Comparison of ENCODE assay signal across 8 cellular contexts in the genomic region with DNA sequence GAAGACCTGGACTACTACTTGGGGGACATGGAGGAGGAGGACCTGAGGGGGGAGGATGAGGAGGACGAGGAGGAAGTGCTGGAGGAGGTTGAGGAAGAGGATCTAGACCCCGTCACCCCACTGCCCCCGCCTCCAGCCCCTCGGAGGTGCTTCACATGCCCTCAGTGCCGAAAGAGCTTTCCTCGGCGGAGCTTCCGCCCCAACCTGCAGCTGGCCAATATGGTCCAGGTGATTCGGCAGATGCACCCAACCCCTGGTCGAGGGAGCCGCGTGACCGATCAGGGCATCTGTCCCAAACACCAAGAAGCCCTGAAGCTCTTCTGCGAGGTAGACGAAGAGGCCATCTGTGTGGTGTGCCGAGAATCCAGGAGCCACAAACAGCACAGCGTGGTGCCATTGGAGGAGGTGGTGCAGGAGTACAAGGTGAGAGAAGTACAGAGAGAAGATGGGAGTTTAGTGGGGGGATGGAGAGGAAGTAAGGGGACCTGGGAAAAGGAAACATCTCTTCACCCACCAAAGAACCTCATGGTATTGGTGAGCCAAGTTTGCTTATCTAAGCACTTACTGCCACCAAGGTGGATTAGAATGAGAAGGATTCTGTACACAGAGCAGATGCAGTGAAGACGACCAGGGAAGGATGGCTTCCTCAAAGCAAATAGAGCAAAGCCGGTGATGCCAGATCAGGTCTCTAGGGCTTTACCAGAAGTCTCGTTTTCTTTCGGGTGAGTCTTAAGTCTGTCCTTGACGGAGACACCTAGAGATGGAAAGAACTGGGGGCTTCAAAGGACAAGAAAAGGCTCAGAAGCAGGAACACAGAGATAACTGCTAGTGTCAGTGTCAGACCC. TPM values are rescaled to one million over a fixed set of nuclear protein-coding genes. Genes with fewer than 3 reads are reported as not detected.
DNase-seq lines count a peak whose midpoint lies in the region; ATAC-seq and TF ChIP-seq lines count a peak whose summit lies in the region.

No MANE protein-coding gene starts in this region.

- CTCF ChIA-PET in A673 (lab: Charles Lee) (no interaction called here), MCF 10A (lab: Yijun Ruan, JAX) (interaction anchor here (0.6 to 2.0 kb wide), 4 partner anchors 10 to 36 kb away, joined by 3 to 8 read pairs (median 6); partner anchors contain the start of gene TRIM52)

- no TSS peak for BruUV-seq in A673 (replicated peaks; lab: Mats Ljungman, UMichigan)
- BruUV-seq in MCF 10A (replicated peaks; lab: Mats Ljungman, UMichigan), result no TSS peak

- H3K4me3 ChIP-seq in A673 (ENCODE audit: low read depth, low read length, poor library complexity, severe bottlenecking) (peak overlapping the region; percentile 83), mucosa of descending colon (no peak overlapping the region)
- peak overlapping the region; percentile 95 for H3K4me3 ChIP-seq in Jurkat, Clone E6-1 (ENCODE audit: low read length)

- H3K4me1 Mint-ChIP-seq in MCF 10A (ENCODE audit: insufficient read depth, unreplicated experiment), result peaks cover 25% of the 10 kb centered on the region

- no peaks in the 10 kb centered on the region for H3K27me3 ChIP-seq in A673 (replicated peaks; ENCODE audit: insufficient read depth, low read depth, low read length, poor library complexity)

- DNase-seq in A673 (ENCODE audit: low spot score) (no peak), MCF 10A (ENCODE audit: unreplicated experiment) (no peak), mucosa of descending colon (peak; percentile 31 to 77 (median 59)), NCI-H524 treated with DMSO at 0.1 percent for 48 hours (lab: John Stamatoyannopoulos, UW) (no peak), NCI-H1105 treated with DMSO at 0.1 percent for 48 hours (lab: John Stamatoyannopoulos, UW) (no peak)
- no peak for DNase-seq in Jurkat, Clone E6-1 (ENCODE audit: low read depth, low spot score)

- H3K27me3 Mint-ChIP-seq in MCF 10A (ENCODE audit: insufficient read depth, unreplicated experiment), result no peaks in the 10 kb centered on the region

- peaks cover 11% of the 10 kb centered on the region for H3K4me1 ChIP-seq in A673 (ENCODE audit: insufficient read depth, low read length, poor library complexity, severe bottlenecking)
- H3K4me1 ChIP-seq in mucosa of descending colon (ENCODE audit: low read depth), result peaks cover 9% of the 10 kb centered on the region

- H3K36me3 ChIP-seq in A673 (ENCODE audit: insufficient read depth, low read length, poor library complexity, severe bottlenecking), result no peaks in the 10 kb centered on the region
- H3K36me3 ChIP-seq in mucosa of descending colon (ENCODE audit: low read depth), result no peaks in the 10 kb centered on the region

- peak overlapping the region; percentile 91 for H3K27ac Mint-ChIP-seq in MCF 10A (ENCODE audit: low read depth, unreplicated experiment)

- no peak for ATAC-seq in mucosa of descending colon
- ATAC-seq in GM21786 (IDR thresholded peaks at IDR 0.05; ENCODE audit: unreplicated experiment), result no peak
- ATAC-seq in HG03521 (IDR thresholded peaks at IDR 0.05; ENCODE audit: unreplicated experiment), result no peak

- intact Hi-C loops in A673 (cut with micrococcal nuclease; ENCODE audit: unreplicated experiment) (no loop called here), MCF 10A (cut with micrococcal nuclease) (no loop called here), mucosa of descending colon (cut with DNase I, micrococcal nuclease) (no loop called here)

- H3K4me3 Mint-ChIP-seq in MCF 10A (ENCODE audit: unreplicated experiment), result peak overlapping the region; percentile 91

- TF ChIP-seq CTCF in A673 (conservative IDR thresholded peaks at IDR 0.05; ENCODE audit: low read depth, low read length) (no peak), MCF 10A (IDR thresholded peaks at IDR 0.05; ENCODE audit: unreplicated experiment) (no peak), mucosa of descending colon (IDR thresholded peaks at IDR 0.05) (no peak)

- POLR2A ChIA-PET in A673 (lab: Charles Lee; ENCODE audit: low non-redundant PET) (no interaction called here), MCF 10A (lab: Yijun Ruan, JAX) (interaction anchor here (1.2 to 11.0 kb wide), 7 partner anchors 8 to 36 kb away, joined by 3 to 374 read pairs (median 9); partner anchors contain the start of genes RACK1, TRIM52 and TRIM7)

- no peaks in the 10 kb centered on the region for H3K9me3 Mint-ChIP-seq in MCF 10A (ENCODE audit: unreplicated experiment)

- peaks cover 55% of the 10 kb centered on the region for H3K36me3 Mint-ChIP-seq in MCF 10A (ENCODE audit: insufficient read depth, unreplicated experiment)

- H3K27ac ChIP-seq in A673 (ENCODE audit: low read depth, low read length, poor library complexity, severe bottlenecking), result peak overlapping the region; percentile 96

- H3K9me3 ChIP-seq in A673 (ENCODE audit: low read depth, low read length, poor library complexity, severe bottlenecking) (no peaks in the 10 kb centered on the region), mucosa of descending colon (no peaks in the 10 kb centered on the region)

RNA-seq across cellular contexts. Expression of gene TRIM41, which starts 1.5 kb away (rescaled TPM):
- 24.2 and 24.6 TPM in 2 replicates for total RNA-seq in A673 (2021)
- 44.7 TPM for polyA plus RNA-seq in Jurkat, Clone E6-1 (2012; ENCODE audit: insufficient read depth, insufficient read length)
- 42.8 and 49.4 TPM in 2 replicates for total RNA-seq in MCF 10A (2022)
- 10 to 100 TPM; 25.6 to 34.0 (median 27.6) TPM for total RNA-seq in mucosa of descending colon

RNA-seq across cellular contexts. Expression of gene RACK1, which starts 19.1 kb away (rescaled TPM):
- 1,719 and 1,726 TPM in 2 replicates for total RNA-seq in A673 (2021)
- polyA plus RNA-seq in Jurkat, Clone E6-1 (2012; ENCODE audit: insufficient read depth, insufficient read length), result 3,610 TPM
- total RNA-seq in MCF 10A (2022), result 2,995 and 4,050 TPM in 2 replicates
- total RNA-seq in mucosa of descending colon, result 1,000 to 10,000 TPM; 1,078 to 1,367 (median 1,218) TPM

RNA-seq across cellular contexts. Expression of gene TRIM7, which starts 19.6 kb away (rescaled TPM):
- total RNA-seq in A673 (2021) (0.96 TPM in 1 of 2 replicates, not detected in the other), MCF 10A (2022) (26.3 and 27.0 TPM in 2 replicates), mucosa of descending colon (1 to 10 TPM; 1.5 to 3.9 (median 3.2) TPM)
- polyA plus RNA-seq in Jurkat, Clone E6-1 (2012; ENCODE audit: insufficient read depth, insufficient read length), result not detected

RNA-seq across cellular contexts. Expression of gene TRIM52, which starts 36.3 kb away (rescaled TPM):
- total RNA-seq in A673 (2021) (7.3 and 7.9 TPM in 2 replicates), MCF 10A (2022) (12.5 and 16.1 TPM in 2 replicates), mucosa of descending colon (10 to 100 TPM; 11.6 to 18.8 (median 15.8) TPM)
- polyA plus RNA-seq in Jurkat, Clone E6-1 (2012; ENCODE audit: insufficient read depth, insufficient read length), result 13.5 TPM

Comparison
In these comparisons a context has a peak if more than half of its experiments do, and no peak if none do; other contexts are left out.
1. DNase-seq: peak in mucosa of descending colon (3 of 3); none in A673 (single experiment), Jurkat, Clone E6-1 (single experiment), MCF 10A (single experiment), NCI-H524 treated with DMSO at 0.1 percent for 48 hours (single experiment) and NCI-H1105 treated with DMSO at 0.1 percent for 48 hours (single experiment).